Comparison of ENCODE assay signal across 1 cellular context in the genomic region with DNA sequence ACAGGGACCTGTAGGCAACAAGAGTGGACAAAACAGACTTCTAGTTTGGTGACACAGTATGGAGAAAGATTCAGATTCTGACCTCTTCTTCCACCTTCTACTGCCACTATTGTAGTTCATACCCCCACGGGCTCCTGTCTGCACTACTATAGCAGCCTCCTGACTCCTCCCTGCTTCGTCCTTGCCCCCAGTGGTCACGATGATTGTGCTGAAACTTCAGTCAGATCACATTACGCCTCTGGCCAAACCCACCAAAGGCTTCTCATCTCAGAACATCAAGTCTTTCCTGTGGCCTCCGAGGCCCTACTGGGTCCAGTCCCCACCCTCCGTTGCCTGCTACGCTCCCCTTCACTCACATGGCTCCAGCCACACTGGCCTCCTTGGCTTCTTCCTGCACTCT.
TF ChIP-seq lines count a peak whose summit lies in the region.

No MANE protein-coding gene starts in this region.

TF ChIP-seq in K562, 482 proteins besides CTCF, POLR2A, EP300 and RAD21 (continued from another document):
- TF ChIP-seq, protein P1, sequence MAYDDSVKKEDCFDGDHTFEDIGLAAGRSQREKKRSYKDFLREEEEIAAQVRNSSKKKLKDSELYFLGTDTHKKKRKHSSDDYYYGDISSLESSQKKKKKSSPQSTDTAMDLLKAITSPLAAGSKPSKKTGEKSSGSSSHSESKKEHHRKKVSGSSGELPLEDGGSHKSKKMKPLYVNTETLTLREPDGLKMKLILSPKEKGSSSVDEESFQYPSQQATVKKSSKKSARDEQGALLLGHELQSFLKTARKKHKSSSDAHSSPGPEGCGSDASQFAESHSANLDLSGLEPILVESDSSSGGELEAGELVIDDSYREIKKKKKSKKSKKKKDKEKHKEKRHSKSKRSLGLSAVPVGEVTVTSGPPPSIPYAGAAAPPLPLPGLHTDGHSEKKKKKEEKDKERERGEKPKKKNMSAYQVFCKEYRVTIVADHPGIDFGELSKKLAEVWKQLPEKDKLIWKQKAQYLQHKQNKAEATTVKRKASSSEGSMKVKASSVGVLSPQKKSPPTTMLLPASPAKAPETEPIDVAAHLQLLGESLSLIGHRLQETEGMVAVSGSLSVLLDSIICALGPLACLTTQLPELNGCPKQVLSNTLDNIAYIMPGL (CRISPR knock-in tag; IDR thresholded peaks at IDR 0.05) = no peak
